1 cellular context compared by ENCODE assay signal in genomic region chr2:91986893-91987292, GRCh38.
A peak's percentile ranks its signal among the peaks of the same experiment; 100 is the strongest.
DNase-seq lines count a peak whose midpoint lies in the region.
"Not testable (repeated sequence)": the region's sequence is repeated elsewhere in the genome, so short reads cannot be mapped to it uniquely, and the experiment has no call there.

No MANE protein-coding gene starts in this region.

- not testable (repeated sequence) for H3K4me1 ChIP-seq in trophoblast cell (ENCODE audit: control insufficient read depth in 1 of 2, insufficient read depth in 2 of 2, low read length in 2 of 2)

- H3K14ac ChIP-seq in trophoblast cell (ENCODE audit: low read length), result not testable (repeated sequence)

- not testable (repeated sequence) for H3K36me3 ChIP-seq in trophoblast cell (ENCODE audit: control insufficient read depth in 1 of 2, insufficient read depth in 2 of 2, low read length in 2 of 2)

- not testable (repeated sequence) for H2AK5ac ChIP-seq in trophoblast cell (ENCODE audit: low read length)

- H2AFZ ChIP-seq in trophoblast cell (ENCODE audit: insufficient read depth, low read length, poor library complexity), result not testable (repeated sequence)

- H2BK120ac ChIP-seq in trophoblast cell (ENCODE audit: insufficient read depth, low read length, poor library complexity), result not testable (repeated sequence)

- H3K9ac ChIP-seq in trophoblast cell (ENCODE audit: low read length), result not testable (repeated sequence)

- not testable (repeated sequence) for H3K27me3 ChIP-seq in trophoblast cell (ENCODE audit: insufficient read depth, low read length)

- not testable (repeated sequence) for H3K23ac ChIP-seq in trophoblast cell (ENCODE audit: low read length)

- H3K4me3 ChIP-seq in trophoblast cell (ENCODE audit: low read depth, low read length), result not testable (repeated sequence)

- not testable (repeated sequence) for DNase-seq in trophoblast cell

- H3K4ac ChIP-seq in trophoblast cell (ENCODE audit: low read depth, low read length), result not testable (repeated sequence)

- H3K79me2 ChIP-seq in trophoblast cell (ENCODE audit: control insufficient read depth, insufficient read depth, low read length, poor library complexity), result not testable (repeated sequence)

- H2BK5ac ChIP-seq in trophoblast cell (ENCODE audit: low read depth, low read length, poor library complexity), result not testable (repeated sequence)

- peaks cover 44% of the 10 kb centered on the region for H3K9me3 ChIP-seq in trophoblast cell (ENCODE audit: insufficient read depth, low read depth, low read length)

- not testable (repeated sequence) for H3K79me1 ChIP-seq in trophoblast cell (ENCODE audit: low read length)

- not testable (repeated sequence) for H2BK12ac ChIP-seq in trophoblast cell (ENCODE audit: low read length)

- not testable (repeated sequence) for H4K8ac ChIP-seq in trophoblast cell (ENCODE audit: low read depth, low read length)

- peak overlapping the region; percentile 30 for H4K12ac ChIP-seq in trophoblast cell (ENCODE audit: low read depth, low read length)

- H3K4me2 ChIP-seq in trophoblast cell (ENCODE audit: low read length), result not testable (repeated sequence)

- no CpG with 5 or more reads among the region's 2 CpGs for WGBS in trophoblast cell (ENCODE audit: extremely low coverage, insufficient coverage, insufficient read length)

- not testable (repeated sequence) for H3K18ac ChIP-seq in trophoblast cell (ENCODE audit: low read length)

- H4K91ac ChIP-seq in trophoblast cell (ENCODE audit: low read depth, low read length), result not testable (repeated sequence)

- not testable (repeated sequence) for H3K27ac ChIP-seq in trophoblast cell (ENCODE audit: low read depth, low read length)
